8 cellular contexts compared by ENCODE assay signal in the genomic region with DNA sequence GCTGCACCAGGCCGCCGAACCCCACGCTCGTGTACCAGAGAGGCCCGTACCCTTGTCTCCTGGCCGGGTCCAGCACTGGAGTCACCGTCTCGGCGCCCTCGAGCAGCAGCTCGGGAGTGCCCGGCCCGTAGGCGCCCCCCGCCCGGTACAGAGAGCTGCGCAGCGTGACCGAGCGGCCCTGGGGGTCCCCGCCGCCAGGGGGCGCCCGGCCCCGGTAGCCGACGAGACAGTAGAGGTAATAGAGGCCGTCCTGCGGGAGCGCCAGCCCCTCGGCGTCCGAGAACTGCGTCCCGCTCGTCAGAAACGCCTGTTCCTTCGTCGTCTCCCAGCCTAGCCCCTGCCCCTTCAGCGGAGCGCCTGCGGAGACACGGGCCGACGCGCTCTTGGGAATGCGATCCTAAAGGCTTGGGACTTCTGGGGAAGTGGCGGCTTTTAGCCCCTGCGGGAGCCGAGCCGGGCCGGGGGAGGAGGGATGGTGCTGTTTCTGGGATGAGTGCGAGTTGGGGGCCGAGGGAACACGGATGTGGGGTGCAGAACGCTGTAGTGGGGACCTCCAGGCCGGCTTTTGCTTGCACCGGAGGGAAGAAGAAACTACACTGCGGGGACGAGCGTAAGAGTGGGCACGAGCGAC. TPM values are rescaled to one million over a fixed set of nuclear protein-coding genes. Genes with fewer than 3 reads are reported as not detected.
DNase-seq lines count a peak whose midpoint lies in the region; ATAC-seq, FAIRE-seq and TF ChIP-seq lines count a peak whose summit lies in the region.

No MANE protein-coding gene starts in this region.

- H4K20me1 ChIP-seq in endothelial cell of umbilical vein (replicated peaks; ENCODE audit: control insufficient read depth, extremely low read depth, insufficient read depth, low read length) = no peaks in the 10 kb centered on the region

- intact Hi-C loops in endothelial cell of umbilical vein (cut with micrococcal nuclease) = loop anchor here (1.0 kb wide), 4 partner anchors 10 to 30 kb away; no protein-coding TSS in a partner anchor

- H3K9ac ChIP-seq in endothelial cell of umbilical vein (replicated peaks; ENCODE audit: extremely low read depth, insufficient read depth, low read length) = peak overlapping the region; percentile 71

- dilution Hi-C loops in endothelial cell of umbilical vein (cut with MboI; ENCODE audit: extremely low pct_ligation_motif_present, low sequenced_read_pairs) = no loop called here

- ATAC-seq in GM18909 (IDR thresholded peaks at IDR 0.05; ENCODE audit: poor library complexity, unreplicated experiment) (peak; percentile 68), HG03521 (IDR thresholded peaks at IDR 0.05; ENCODE audit: unreplicated experiment) (peak; percentile 65)
- ATAC-seq in activated CD8-positive, alpha-beta memory T cell treated with anti-CD3 and anti-CD28 coated beads, Interleukin-2, amount 10 ng/mL, durations not matched to agents 7 days and 5 days = peak; percentile 71

- no peaks in the 10 kb centered on the region for H3K9me3 ChIP-seq in endothelial cell of umbilical vein (replicated peaks; ENCODE audit: control insufficient read depth, insufficient read depth, low read length)
- no peaks in the 10 kb centered on the region for H3K9me3 ChIP-seq in mononuclear cell (ENCODE audit: low read depth, low read length)

- H3K79me2 ChIP-seq in endothelial cell of umbilical vein (ENCODE audit: control insufficient read depth, insufficient read depth, low read length) = peaks cover 10% of the 10 kb centered on the region

- peak overlapping the region; percentile 95 for H2AFZ ChIP-seq in endothelial cell of umbilical vein (ENCODE audit: low read depth, low read length)

- DNase-seq in AG20443 (ENCODE audit: low spot score) (peak; percentile 96), NOMO-1 (lab: John Stamatoyannopoulos, UW; ENCODE audit: unreplicated experiment in 2 of 2) (peak; percentile 76 to 92), endothelial cell of umbilical vein (ENCODE audit: low read depth, low spot score) (peak; percentile 87)
- peak; percentile 92 for DNase-seq in activated CD8-positive, alpha-beta memory T cell treated with anti-CD3 and anti-CD28 coated beads, Interleukin-2, amount 10 ng/mL, durations not matched to agents 7 days and 5 days
- peak; percentile 85 to 87 for DNase-seq in stimulated activated CD8-positive, alpha-beta memory T cell treated with anti-CD3 and anti-CD28 coated beads, Interleukin-2, amount 100 ng/mL, for 48 hours (ENCODE audit: low read depth in 2 of 2)

- TF ChIP-seq POLR2A in endothelial cell of umbilical vein (IDR thresholded peaks at IDR 0.05; ENCODE audit: low read depth, low read length) = peak; percentile 37

- BruUV-seq in endothelial cell of umbilical vein (replicated peaks; lab: Mats Ljungman, UMichigan) = TSS peak; percentile 42

- H3K4me1 Mint-ChIP-seq in activated CD8-positive, alpha-beta memory T cell treated with anti-CD3 and anti-CD28 coated beads, Interleukin-2, amount 10 ng/mL, durations not matched to agents 7 days and 5 days = peaks cover 70% of the 10 kb centered on the region

- H3K27ac Mint-ChIP-seq in activated CD8-positive, alpha-beta memory T cell treated with anti-CD3 and anti-CD28 coated beads, Interleukin-2, amount 10 ng/mL, durations not matched to agents 7 days and 5 days = peak overlapping the region; percentile 94

- H3K4me1 ChIP-seq in endothelial cell of umbilical vein (ENCODE audit: control insufficient read depth, extremely low read depth, insufficient read depth, low read length) (peaks cover 16% of the 10 kb centered on the region), mononuclear cell (ENCODE audit: insufficient read depth, low read length) (peaks cover 89% of the 10 kb centered on the region)

- H3K9me1 ChIP-seq in endothelial cell of umbilical vein (replicated peaks; ENCODE audit: control insufficient read depth, extremely low read depth, insufficient read depth, low read length) = no peaks in the 10 kb centered on the region

- CTCF ChIA-PET in activated CD8-positive, alpha-beta memory T cell treated with anti-CD3 and anti-CD28 coated beads, Interleukin-2, amount 10 ng/mL, durations not matched to agents 7 days and 5 days (lab: Charles Lee) = interaction anchor here (0.7 to 26.0 kb wide), 9 partner anchors 11 to 158 kb away, joined by 3 to 952 read pairs (median 19); a partner anchor contains a TSS
- CTCF ChIA-PET in endothelial cell of umbilical vein (lab: Charles Lee) = interaction anchor here (0.9 to 32.6 kb wide), 7 partner anchors 9 to 49 kb away, joined by 3 to 1517 read pairs (median 5); a partner anchor contains a TSS

- no peaks in the 10 kb centered on the region for H3K9me3 Mint-ChIP-seq in activated CD8-positive, alpha-beta memory T cell treated with anti-CD3 and anti-CD28 coated beads, Interleukin-2, amount 10 ng/mL, durations not matched to agents 7 days and 5 days (ENCODE audit: low read depth)

- H3K4me3 ChIP-seq in endothelial cell of umbilical vein (replicated peaks in 1 of 3; ENCODE audit: insufficient read depth in 1 of 3, low read depth in 1 of 3, low read length in 3 of 3) (peak overlapping the region; percentile 56 to 71 (median 70)), mononuclear cell (ENCODE audit: low read length) (peak overlapping the region; percentile 85)

- POLR2A ChIA-PET in endothelial cell of umbilical vein (lab: Charles Lee) = interaction anchor here (0.7 to 1.6 kb wide), 6 partner anchors 8 to 40 kb away, joined by 3 to 5 read pairs (median 3); a partner anchor contains a TSS

- no peaks in the 10 kb centered on the region for H3K27me3 ChIP-seq in endothelial cell of umbilical vein (ENCODE audit: control insufficient read depth in 2 of 2, insufficient read depth in 2 of 2, low read length in 2 of 2)
- H3K27me3 ChIP-seq in mononuclear cell (ENCODE audit: insufficient read depth, low read length) = no peaks in the 10 kb centered on the region

- H3K4me2 ChIP-seq in endothelial cell of umbilical vein (ENCODE audit: insufficient read depth, low read length) = peak overlapping the region; percentile 78

- peak overlapping the region; percentile 55 for H3K27ac ChIP-seq in endothelial cell of umbilical vein (ENCODE audit: insufficient read depth, low read depth, low read length)

- no peaks in the 10 kb centered on the region for H3K27me3 Mint-ChIP-seq in activated CD8-positive, alpha-beta memory T cell treated with anti-CD3 and anti-CD28 coated beads, Interleukin-2, amount 10 ng/mL, durations not matched to agents 7 days and 5 days

- H3K4me3 Mint-ChIP-seq in activated CD8-positive, alpha-beta memory T cell treated with anti-CD3 and anti-CD28 coated beads, Interleukin-2, amount 10 ng/mL, durations not matched to agents 7 days and 5 days = peak overlapping the region; percentile 86

- FAIRE-seq in endothelial cell of umbilical vein (lab: Jason Lieb, UNC) = peak; percentile 93

- peak; percentile 99 for TF ChIP-seq CTCF in endothelial cell of umbilical vein (IDR thresholded peaks at IDR 0.05; ENCODE audit: extremely low read depth in 1 of 2, insufficient read depth in 1 of 2, low read depth in 1 of 2, low read length in 2 of 2)

- peaks cover 59% of the 10 kb centered on the region for H3K36me3 Mint-ChIP-seq in activated CD8-positive, alpha-beta memory T cell treated with anti-CD3 and anti-CD28 coated beads, Interleukin-2, amount 10 ng/mL, durations not matched to agents 7 days and 5 days

- no peaks in the 10 kb centered on the region for H3K36me3 ChIP-seq in endothelial cell of umbilical vein (ENCODE audit: control insufficient read depth in 2 of 2, extremely low read depth in 1 of 2, insufficient read depth in 2 of 2, low read length in 2 of 2)

RNA-seq across cellular contexts. Expression of a gene that starts 1.3 kb away (rescaled TPM):
- 100 to 1,000 TPM; 608 to 839 TPM for total RNA-seq in activated CD8-positive, alpha-beta memory T cell treated with anti-CD3 and anti-CD28 coated beads, Interleukin-2, amount 10 ng/mL, durations not matched to agents 7 days and 5 days
- 1.2 and 1.3 TPM in 2 replicates for total RNA-seq in endothelial cell of umbilical vein
- polyA plus RNA-seq in endothelial cell of umbilical vein = 1.8 and 2.1 TPM in 2 replicates
- 0.72 and 1.8 TPM in 2 replicates for polyA plus RNA-seq in endothelial cell of umbilical vein (2011; cell fraction: cytosol; rRNA removed)
- polyA plus RNA-seq in endothelial cell of umbilical vein (2011; cell fraction: nucleus; rRNA removed) = 0.31 and 0.61 TPM in 2 replicates
- 1.6 and 2.1 TPM in 2 replicates for polyA plus RNA-seq in endothelial cell of umbilical vein (2012)
- polyA minus RNA-seq in endothelial cell of umbilical vein = not detected in 2 replicates
- not detected for polyA minus RNA-seq in endothelial cell of umbilical vein (2011; cell fraction: cytosol; rRNA and poly(A)+ RNA removed)
- not detected in 2 replicates for polyA minus RNA-seq in endothelial cell of umbilical vein (2011; cell fraction: nucleus; rRNA and poly(A)+ RNA removed)
- 191 TPM for total RNA-seq in mononuclear cell

RNA-seq across cellular contexts. Expression of a gene that starts 5.2 kb away (rescaled TPM):
- total RNA-seq in activated CD8-positive, alpha-beta memory T cell treated with anti-CD3 and anti-CD28 coated beads, Interleukin-2, amount 10 ng/mL, durations not matched to agents 7 days and 5 days = 100 to 1,000 TPM in 1 of 2 experiments, 10 to 100 TPM in 1; 71.6 to 109 TPM
- total RNA-seq in endothelial cell of umbilical vein = 1.00 and 2.0 TPM in 2 replicates
- 1.1 and 1.8 TPM in 2 replicates for polyA plus RNA-seq in endothelial cell of umbilical vein
- 0.65 and 1.8 TPM in 2 replicates for polyA plus RNA-seq in endothelial cell of umbilical vein (2011; cell fraction: cytosol; rRNA removed)
- 0.81 and 1.2 TPM in 2 replicates for polyA plus RNA-seq in endothelial cell of umbilical vein (2011; cell fraction: nucleus; rRNA removed)
- 0.59 and 0.76 TPM in 2 replicates for polyA plus RNA-seq in endothelial cell of umbilical vein (2012)
- polyA minus RNA-seq in endothelial cell of umbilical vein = 1.2 TPM in 1 of 2 replicates, not detected in the other
- polyA minus RNA-seq in endothelial cell of umbilical vein (2011; cell fraction: cytosol; rRNA and poly(A)+ RNA removed) = not detected
- polyA minus RNA-seq in endothelial cell of umbilical vein (2011; cell fraction: nucleus; rRNA and poly(A)+ RNA removed) = not detected in 2 replicates
- 200 TPM for total RNA-seq in mononuclear cell

RNA-seq across cellular contexts. Expression of a gene that starts 5.6 kb away (rescaled TPM):
- total RNA-seq in activated CD8-positive, alpha-beta memory T cell treated with anti-CD3 and anti-CD28 coated beads, Interleukin-2, amount 10 ng/mL, durations not matched to agents 7 days and 5 days = 10 to 100 TPM; 58.8 to 65.1 TPM
- total RNA-seq in endothelial cell of umbilical vein (not detected in 2 replicates), mononuclear cell (230 TPM)
- not detected in 2 replicates for polyA plus RNA-seq in endothelial cell of umbilical vein
- not detected in 2 replicates for polyA plus RNA-seq in endothelial cell of umbilical vein (2011; cell fraction: cytosol; rRNA removed)
- not detected in 2 replicates for polyA plus RNA-seq in endothelial cell of umbilical vein (2011; cell fraction: nucleus; rRNA removed)
- polyA plus RNA-seq in endothelial cell of umbilical vein (2012) = not detected in 2 replicates
- polyA minus RNA-seq in endothelial cell of umbilical vein = not detected in 2 replicates
- not detected for polyA minus RNA-seq in endothelial cell of umbilical vein (2011; cell fraction: cytosol; rRNA and poly(A)+ RNA removed)
- polyA minus RNA-seq in endothelial cell of umbilical vein (2011; cell fraction: nucleus; rRNA and poly(A)+ RNA removed) = not detected in 2 replicates

RNA-seq across cellular contexts. Expression of a gene that starts 8.8 kb away (rescaled TPM):
- total RNA-seq in activated CD8-positive, alpha-beta memory T cell treated with anti-CD3 and anti-CD28 coated beads, Interleukin-2, amount 10 ng/mL, durations not matched to agents 7 days and 5 days = 10 to 100 TPM; 21.8 to 70.0 TPM
- total RNA-seq in endothelial cell of umbilical vein (0.46 TPM in 1 of 2 replicates, not detected in the other), mononuclear cell (2.5 TPM)
- polyA plus RNA-seq in endothelial cell of umbilical vein = 0.08 TPM in 1 of 2 replicates, not detected in the other
- 0.08 TPM in 1 of 2 replicates, not detected in the other for polyA plus RNA-seq in endothelial cell of umbilical vein (2011; cell fraction: cytosol; rRNA removed)
- polyA plus RNA-seq in endothelial cell of umbilical vein (2011; cell fraction: nucleus; rRNA removed) = 0.13 and 0.15 TPM in 2 replicates
- polyA plus RNA-seq in endothelial cell of umbilical vein (2012) = not detected in 2 replicates
- 0.27 TPM in 1 of 2 replicates, not detected in the other for polyA minus RNA-seq in endothelial cell of umbilical vein
- not detected for polyA minus RNA-seq in endothelial cell of umbilical vein (2011; cell fraction: cytosol; rRNA and poly(A)+ RNA removed)
- not detected in 2 replicates for polyA minus RNA-seq in endothelial cell of umbilical vein (2011; cell fraction: nucleus; rRNA and poly(A)+ RNA removed)

RNA-seq across cellular contexts. Expression of a gene that starts 11.9 kb away (rescaled TPM):
- 100 to 1,000 TPM; 137 to 152 TPM for total RNA-seq in activated CD8-positive, alpha-beta memory T cell treated with anti-CD3 and anti-CD28 coated beads, Interleukin-2, amount 10 ng/mL, durations not matched to agents 7 days and 5 days
- total RNA-seq in endothelial cell of umbilical vein (not detected in 2 replicates), mononuclear cell (9.2 TPM)
- polyA plus RNA-seq in endothelial cell of umbilical vein = not detected in 2 replicates
- polyA plus RNA-seq in endothelial cell of umbilical vein (2011; cell fraction: cytosol; rRNA removed) = not detected in 2 replicates
- not detected in 2 replicates for polyA plus RNA-seq in endothelial cell of umbilical vein (2011; cell fraction: nucleus; rRNA removed)
- polyA plus RNA-seq in endothelial cell of umbilical vein (2012) = not detected in 2 replicates
- polyA minus RNA-seq in endothelial cell of umbilical vein = not detected in 2 replicates
- not detected for polyA minus RNA-seq in endothelial cell of umbilical vein (2011; cell fraction: cytosol; rRNA and poly(A)+ RNA removed)
- not detected in 2 replicates for polyA minus RNA-seq in endothelial cell of umbilical vein (2011; cell fraction: nucleus; rRNA and poly(A)+ RNA removed)

Comparison
In these comparisons a context has a peak if more than half of its experiments do, and no peak if none do; other contexts are left out.
1. Peak in every context shown above with its lines: DNase-seq, ATAC-seq, H3K4me3 ChIP-seq and H3K27ac ChIP-seq.
2. RNA of a gene that starts 1.3 kb away (total RNA-seq): 608 to 839 TPM in activated CD8-positive, alpha-beta memory T cell treated with anti-CD3 and anti-CD28 coated beads, Interleukin-2, amount 10 ng/mL, durations not matched to agents 7 days and 5 days and 191 TPM in mononuclear cell (single experiment); 1.2 to 1.3 TPM in endothelial cell of umbilical vein; every median in the first group is over 10 times any median in the second.
3. RNA of a gene that starts 5.2 kb away (total RNA-seq): 200 TPM in mononuclear cell (single experiment) and 71.6 to 109 TPM in activated CD8-positive, alpha-beta memory T cell treated with anti-CD3 and anti-CD28 coated beads, Interleukin-2, amount 10 ng/mL, durations not matched to agents 7 days and 5 days; 1.00 to 2.0 TPM in endothelial cell of umbilical vein; every median in the first group is over 10 times any median in the second.
4. RNA of a gene that starts 5.6 kb away (total RNA-seq): 230 TPM in mononuclear cell (single experiment) and 58.8 to 65.1 TPM in activated CD8-positive, alpha-beta memory T cell treated with anti-CD3 and anti-CD28 coated beads, Interleukin-2, amount 10 ng/mL, durations not matched to agents 7 days and 5 days; not detected in endothelial cell of umbilical vein; every median in the first group is over 10 times any median in the second.